In genomic region chr20:45111799-45112471, GRCh38 we compare ENCODE assay signal across 9 cellular contexts. TPM values are rescaled to one million over a fixed set of nuclear protein-coding genes. Genes with fewer than 3 reads are reported as not detected.
A peak's percentile ranks its signal among the peaks of the same experiment; 100 is the strongest.
DNase-seq lines count a peak whose midpoint lies in the region; ATAC-seq, FAIRE-seq and TF ChIP-seq lines count a peak whose summit lies in the region.
"Had no signal": no experiment of that assay in that cellular context is flagged by ENCODE, and none has a peak within 500 bp of the region (broad histone marks: within the 10 kb centered on the region; RNA-seq: fewer than 3 reads in every experiment).

No MANE protein-coding gene starts in this region.

- no peak overlapping the region for H2AFZ ChIP-seq in SU-DHL-6 (ENCODE audit: low read depth, low read length, severe bottlenecking)

- CTCF ChIA-PET in A549 (lab: Yijun Ruan, JAX): interaction anchor here (0.6 to 13.7 kb wide), 30 partner anchors 9 to 660 kb away, joined by 3 to 155 read pairs (median 4); partner anchors contain the start of gene WFDC12
- CTCF ChIA-PET in activated naive CD4-positive, alpha-beta T cell treated with anti-CD3 and anti-CD28 coated beads, Interleukin-2, amount 10 ng/mL, durations not matched to agents 7 days and 5 days (lab: Charles Lee): interaction anchor here (0.7 to 6.3 kb wide), 17 partner anchors 15 to 365 kb away, joined by 3 to 104 read pairs (median 3); partner anchors contain the start of gene KCNS1

- ATAC-seq in A549: peak in 1 of 2 experiments; percentile 59; a peak in 3 of 6 replicates
- ATAC-seq in GM18505 (IDR thresholded peaks at IDR 0.05; ENCODE audit: unreplicated experiment): no peak
- ATAC-seq in HG03139 (IDR thresholded peaks at IDR 0.05; ENCODE audit: unreplicated experiment): no peak

- no peaks in the 10 kb centered on the region for H3K9me3 Mint-ChIP-seq in activated naive CD4-positive, alpha-beta T cell treated with anti-CD3 and anti-CD28 coated beads, Interleukin-2, amount 10 ng/mL, durations not matched to agents 7 days and 5 days

- no peak overlapping the region for H3K4me3 ChIP-seq in A549
- no peak overlapping the region for H3K4me3 ChIP-seq in GM12864 (ENCODE audit: low read depth, low read length)
- H3K4me3 ChIP-seq in SU-DHL-6 (ENCODE audit: insufficient read depth, low read length, poor library complexity, severe bottlenecking): no peak overlapping the region

- peaks cover 60% of the 10 kb centered on the region for H3K27me3 Mint-ChIP-seq in activated naive CD4-positive, alpha-beta T cell treated with anti-CD3 and anti-CD28 coated beads, Interleukin-2, amount 10 ng/mL, durations not matched to agents 7 days and 5 days

- H3F3A ChIP-seq in SU-DHL-6 (ENCODE audit: insufficient read depth): no peaks in the 10 kb centered on the region

- no peaks in the 10 kb centered on the region for H3K27me3 ChIP-seq in SU-DHL-6 (ENCODE audit: low read length)

- H3K36me3 Mint-ChIP-seq in activated naive CD4-positive, alpha-beta T cell treated with anti-CD3 and anti-CD28 coated beads, Interleukin-2, amount 10 ng/mL, durations not matched to agents 7 days and 5 days: no peaks in the 10 kb centered on the region

- TF ChIP-seq RAD21 in A549 (conservative IDR thresholded peaks at IDR 0.05 in 1 of 2, IDR thresholded peaks at IDR 0.05 in 1 of 2): peak; percentile 44 to 45; a peak in 4 of 5 replicates

- no peaks in the 10 kb centered on the region for H3K4me1 Mint-ChIP-seq in activated naive CD4-positive, alpha-beta T cell treated with anti-CD3 and anti-CD28 coated beads, Interleukin-2, amount 10 ng/mL, durations not matched to agents 7 days and 5 days

- peak in 1 of 2 experiments; percentile 20 for DNase-seq in A549 (ENCODE audit: low read depth in 1 of 2, low spot score in 1 of 2)
- no peak for DNase-seq in GM12864 (ENCODE audit: low read depth)
- peak; percentile 59 for DNase-seq in islet precursor cell
- no peak for DNase-seq in activated CD4-positive, CD25-positive, alpha-beta regulatory T cell treated with anti-CD3 and anti-CD28 coated beads, Interleukin-2, amount 50 U/mL, for 72 hours
- DNase-seq in activated naive CD4-positive, alpha-beta T cell treated with anti-CD3 and anti-CD28 coated beads, Interleukin-2, amount 10 ng/mL, durations not matched to agents 7 days and 5 days: no peak

- H3K9ac ChIP-seq in SU-DHL-6 (ENCODE audit: low read length): no peak overlapping the region

- H3K9me3 ChIP-seq in A549: no peaks in the 10 kb centered on the region
- H3K9me3 ChIP-seq in SU-DHL-6 (ENCODE audit: insufficient read depth, low read length): no peaks in the 10 kb centered on the region

- TF ChIP-seq EP300 in A549 (IDR thresholded peaks at IDR 0.05): no peak

- H3K27ac ChIP-seq in A549 (no peak overlapping the region), SU-DHL-6 (ENCODE audit: low read depth, low read length) (no peak overlapping the region)

- POLR2A ChIA-PET in A549 (lab: Yijun Ruan, JAX): no interaction called here

- no peaks in the 10 kb centered on the region for H3K36me3 ChIP-seq in SU-DHL-6 (ENCODE audit: low read length)

- FAIRE-seq in A549 (lab: Jason Lieb, UNC): no peak
- FAIRE-seq: TTC549 had no signal

- H3K27ac Mint-ChIP-seq in activated naive CD4-positive, alpha-beta T cell treated with anti-CD3 and anti-CD28 coated beads, Interleukin-2, amount 10 ng/mL, durations not matched to agents 7 days and 5 days: no peak overlapping the region

- TF ChIP-seq CTCF in A549 (IDR thresholded peaks at IDR 0.05): peak; percentile 60
- peak; percentile 26 for TF ChIP-seq CTCF in GM12864 (IDR thresholded peaks at IDR 0.05; ENCODE audit: low read depth, low read length, missing control alignments)
- peak; percentile 80 for TF ChIP-seq CTCF in SU-DHL-6 (IDR thresholded peaks at IDR 0.05; ENCODE audit: insufficient read depth, low read length, poor library complexity, severe bottlenecking)

- H4K20me1 ChIP-seq in SU-DHL-6 (ENCODE audit: low read depth, low read length): no peaks in the 10 kb centered on the region

- no peak overlapping the region for H3K4me2 ChIP-seq in A549
- H3K4me2 ChIP-seq in SU-DHL-6 (ENCODE audit: low read depth, low read length, poor library complexity, severe bottlenecking): no peak overlapping the region

- TF ChIP-seq POLR2A in A549 (IDR thresholded peaks at IDR 0.05; ENCODE audit: low read length) (no peak), GM18505 (IDR thresholded peaks at IDR 0.05; ENCODE audit: borderline replicate concordance, extremely low read depth, insufficient read depth, insufficient read length) (no peak)

- 48% methylated on average over 17 of the region's 17 CpGs for WGBS in A549 (ENCODE audit: missing lambda C conversion rate)

- H3K9me2 ChIP-seq in SU-DHL-6 (replicated peaks; ENCODE audit: insufficient read depth, low read length): no peaks in the 10 kb centered on the region

- H3K4me1 ChIP-seq in A549: no peaks in the 10 kb centered on the region

- H3K4me3 Mint-ChIP-seq in activated naive CD4-positive, alpha-beta T cell treated with anti-CD3 and anti-CD28 coated beads, Interleukin-2, amount 10 ng/mL, durations not matched to agents 7 days and 5 days: no peak overlapping the region

- no peaks in the 10 kb centered on the region for H3K79me2 ChIP-seq in SU-DHL-6 (ENCODE audit: insufficient read depth, low read length)

TF ChIP-seq in A549, 52 proteins besides CTCF, POLR2A, EP300 and RAD21:
- TF ChIP-seq SMC3 (IDR thresholded peaks at IDR 0.05): peak; percentile 67; the same call in 2 of the 3 replicates
- TF ChIP-seq FOXS1 (CRISPR knock-in tag; IDR thresholded peaks at IDR 0.05): no peak
- TF ChIP-seq FOSB (CRISPR knock-in tag; IDR thresholded peaks at IDR 0.05): no peak

RNA-seq across cellular contexts. Expression of gene WFDC5, which starts 3.0 kb away (rescaled TPM):
- not detected in 2 replicates for polyA plus RNA-seq in A549 (2011; rRNA removed)
- not detected in 2 replicates for polyA plus RNA-seq in A549 (2012; cell fraction: cytosol; rRNA removed)
- not detected in 2 replicates for polyA plus RNA-seq in A549 (2012; cell fraction: nucleus; rRNA removed)
- not detected in 3 replicates for polyA plus RNA-seq in A549 (2017; fragmentation: RNase III; extraction: RNeasy Plus Mini Kit Qiagen cat#74134 plus additional on column Dnase treatment)
- polyA minus RNA-seq in A549 (2011; rRNA and poly(A)+ RNA removed): not detected in 2 replicates

RNA-seq across cellular contexts. Expression of gene KCNS1, which starts 11.0 kb away (rescaled TPM):
- polyA plus RNA-seq in A549 (2011; rRNA removed): not detected in 2 replicates
- polyA plus RNA-seq in A549 (2012; cell fraction: cytosol; rRNA removed): not detected in 2 replicates
- not detected in 2 replicates for polyA plus RNA-seq in A549 (2012; cell fraction: nucleus; rRNA removed)
- not detected in 3 replicates for polyA plus RNA-seq in A549 (2017; fragmentation: RNase III; extraction: RNeasy Plus Mini Kit Qiagen cat#74134 plus additional on column Dnase treatment)
- polyA minus RNA-seq in A549 (2011; rRNA and poly(A)+ RNA removed): not detected in 2 replicates

RNA-seq across cellular contexts. Expression of gene WFDC12, which starts 12.3 kb away (rescaled TPM):
- polyA plus RNA-seq in A549 (2011; rRNA removed) (not detected in 2 replicates), A549 (2017; fragmentation: RNase III; extraction: RNeasy Plus Mini Kit Qiagen cat#74134 plus additional on column Dnase treatment) (not detected in 3 replicates)
- polyA plus RNA-seq in A549 (2012; cell fraction: cytosol; rRNA removed): not detected in 2 replicates
- not detected in 2 replicates for polyA plus RNA-seq in A549 (2012; cell fraction: nucleus; rRNA removed)
- not detected in 2 replicates for polyA minus RNA-seq in A549 (2011; rRNA and poly(A)+ RNA removed)

Comparison
In these comparisons a context has a peak if more than half of its experiments do, and no peak if none do; other contexts are left out.
1. CTCF ChIP-seq: peak in every context shown above with its lines; median percentile 80 in SU-DHL-6; 60 in A549; 26 in GM12864.